7 cellular contexts compared by ENCODE assay signal in the genomic region with DNA sequence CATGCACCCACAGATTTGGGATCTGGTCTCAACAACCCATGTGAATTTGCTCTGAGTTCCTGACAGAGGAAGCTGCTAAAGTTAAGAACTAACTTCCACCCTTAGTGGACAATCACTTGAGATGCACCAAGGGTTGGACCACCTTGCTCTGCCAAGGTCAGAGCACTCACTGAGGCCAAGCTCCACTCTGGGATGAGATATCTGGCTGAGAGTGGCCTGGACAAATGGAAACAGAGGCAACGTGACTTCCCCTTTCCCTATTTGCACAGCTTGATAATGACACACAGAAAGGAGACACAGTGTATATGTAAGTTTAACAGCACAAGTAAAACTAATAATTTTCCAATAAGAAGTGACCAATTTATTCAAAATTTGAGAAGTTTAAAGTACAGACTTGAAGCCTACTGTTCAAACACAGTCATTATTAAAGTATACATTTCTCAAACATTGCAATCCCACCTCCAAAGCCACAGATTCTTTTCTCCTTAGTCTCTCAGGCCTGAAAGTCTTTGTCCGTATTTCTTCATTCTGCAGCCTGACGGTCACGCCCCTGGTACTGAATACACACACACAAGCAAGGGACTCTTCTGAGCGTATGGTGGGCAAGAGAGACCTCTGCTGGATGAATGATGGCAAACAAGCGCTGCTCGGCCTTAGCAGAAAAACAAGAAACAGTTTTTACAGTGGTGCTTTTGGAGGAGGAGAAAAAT. TPM values are rescaled to one million over a fixed set of nuclear protein-coding genes. Genes with fewer than 3 reads are reported as not detected.
DNase-seq lines count a peak whose midpoint lies in the region; ATAC-seq and TF ChIP-seq lines count a peak whose summit lies in the region.

No MANE protein-coding gene starts in this region.

- peaks cover 6% of the 10 kb centered on the region for H3K27me3 ChIP-seq in left ventricle myocardium inferior (ENCODE audit: low read depth)

- H3K4me3 ChIP-seq in left ventricle myocardium inferior = no peak overlapping the region

- intact Hi-C loops in left ventricle myocardium inferior (cut with micrococcal nuclease) (loop anchor here (5.0 to 10.0 kb wide), 3 partner anchors 228 to 900 kb away; no protein-coding TSS in a partner anchor), sciatic nerve (cut with DNase I) (loop anchor here (5.0 kb wide), 1 partner anchor 630 kb away; no protein-coding TSS in a partner anchor)

- H3K9me3 ChIP-seq in left ventricle myocardium inferior (replicated peaks) = no peaks in the 10 kb centered on the region

- in situ Hi-C loops in GM13977 (cut with MboI; ENCODE audit: low pct_unique_long_range_greater_than_20kb, low sequenced_read_pairs, unreplicated experiment) = loop anchor here (10.0 kb wide), 1 partner anchor 618 kb away; no protein-coding TSS in a partner anchor

- ATAC-seq in HG02870 (IDR thresholded peaks at IDR 0.05; ENCODE audit: unreplicated experiment) = peak; percentile 98
- ATAC-seq in sciatic nerve = peak; percentile 98

- DNase-seq in GM13977 (ENCODE audit: low spot score) = peak; percentile 66
- DNase-seq in NCI-H1694 (lab: John Stamatoyannopoulos, UW) = peak; percentile 70
- peak; percentile 41 for DNase-seq in T follicular helper cell (ENCODE audit: low read depth)
- DNase-seq in amniotic epithelial cell (ENCODE audit: low read depth) = peak; percentile 95
- peak; percentile 54 for DNase-seq in left ventricle myocardium inferior
- DNase-seq in sciatic nerve (ENCODE audit: low spot score) = peak; percentile 82

- no peaks in the 10 kb centered on the region for H3K4me1 ChIP-seq in left ventricle myocardium inferior

- H3K27ac ChIP-seq in left ventricle myocardium inferior (replicated peaks) = no peak overlapping the region

- TF ChIP-seq CTCF in GM13977 (IDR thresholded peaks at IDR 0.05; ENCODE audit: extremely low read depth, insufficient read depth, missing control alignments) = peak; percentile 85
- peak; percentile 90 for TF ChIP-seq CTCF in left ventricle myocardium inferior (IDR thresholded peaks at IDR 0.05; ENCODE audit: borderline replicate concordance)

- H3K36me3 ChIP-seq in left ventricle myocardium inferior = no peaks in the 10 kb centered on the region

RNA-seq across cellular contexts. Expression of a gene that starts 28.6 kb away (rescaled TPM):
- total RNA-seq in left ventricle myocardium inferior (0.22 TPM), sciatic nerve (50.1 TPM)

Comparison
In these comparisons a context has a peak if more than half of its experiments do, and no peak if none do; other contexts are left out.
1. DNase-seq: peak in every context shown above with its lines; median percentile 95 in amniotic epithelial cell; 82 in sciatic nerve; 70 in NCI-H1694; 66 in GM13977; 54 in left ventricle myocardium inferior; 41 in T follicular helper cell.
2. RNA of a gene that starts 28.6 kb away (total RNA-seq): 50.1 TPM in sciatic nerve (single experiment); 0.22 TPM in left ventricle myocardium inferior (single experiment); every median in the first group is over 10 times any median in the second.